In genomic region chr4:185196437-185196836, GRCh38 we compare ENCODE assay signal across 17 cellular contexts.
"Had no signal": no experiment of that assay in that cellular context is flagged by ENCODE, and none has a peak within 500 bp of the region (broad histone marks: within the 10 kb centered on the region; RNA-seq: fewer than 3 reads in every experiment).

No MANE protein-coding gene starts in this region.

- H3K36me3 ChIP-seq: right lobe of liver, thoracic aorta had no signal

- H3K27me3 Mint-ChIP-seq: naive thymus-derived CD4-positive, alpha-beta T cell; stimulated activated memory B cell treated with anti-CD40 and anti-IgM and Interleukin-4, amounts not matched to agents 10 μg/mL and 1 μg/mL and 100 μg/mL, for 72 hours; stimulated activated naive CD8-positive, alpha-beta T cell treated with anti-CD3 and anti-CD28 coated beads, Interleukin-15, Interleukin-2, amounts not matched to agents 100 ng/mL and 50 ng/mL, for 24 hours had no signal

- H3K9ac ChIP-seq: parathyroid adenoma had no signal

- H3K4me3 ChIP-seq: heart left ventricle, psoas muscle, right lobe of liver, thoracic aorta, transverse colon had no signal

- H3K9me3 Mint-ChIP-seq: naive thymus-derived CD4-positive, alpha-beta T cell; nephron progenitor cell; stimulated activated memory B cell treated with anti-CD40 and anti-IgM and Interleukin-4, amounts not matched to agents 10 μg/mL and 1 μg/mL and 100 μg/mL, for 72 hours; stimulated activated naive CD8-positive, alpha-beta T cell treated with anti-CD3 and anti-CD28 coated beads, Interleukin-15, Interleukin-2, amounts not matched to agents 100 ng/mL and 50 ng/mL, for 24 hours had no signal

- H3K27ac ChIP-seq: heart left ventricle, parathyroid adenoma, psoas muscle, right lobe of liver, transverse colon had no signal

- H3K79me2 ChIP-seq: parathyroid adenoma had no signal

- H2AFZ ChIP-seq: parathyroid adenoma had no signal

- H3K27me3 ChIP-seq: heart left ventricle, right lobe of liver, transverse colon had no signal

- H3K4me1 ChIP-seq: parathyroid adenoma, psoas muscle, transverse colon had no signal

- H3K27ac Mint-ChIP-seq: naive thymus-derived CD4-positive, alpha-beta T cell; nephron progenitor cell; stimulated activated memory B cell treated with anti-CD40 and anti-IgM and Interleukin-4, amounts not matched to agents 10 μg/mL and 1 μg/mL and 100 μg/mL, for 72 hours; stimulated activated naive CD8-positive, alpha-beta T cell treated with anti-CD3 and anti-CD28 coated beads, Interleukin-15, Interleukin-2, amounts not matched to agents 100 ng/mL and 50 ng/mL, for 24 hours had no signal

- DNase-seq: effector memory CD4-positive, alpha-beta T cell; heart left ventricle; hippocampal formation; mesendoderm; naive thymus-derived CD4-positive, alpha-beta T cell; nephron progenitor cell; psoas muscle; retina; right lobe of liver; stimulated activated CD4-positive, alpha-beta T cell treated with anti-CD3 and anti-CD28 coated beads, Interleukin-4, amount 100 ng/mL, for 1 hour; substantia nigra; transverse colon had no signal

- H3K4me3 Mint-ChIP-seq: naive thymus-derived CD4-positive, alpha-beta T cell; nephron progenitor cell; stimulated activated memory B cell treated with anti-CD40 and anti-IgM and Interleukin-4, amounts not matched to agents 10 μg/mL and 1 μg/mL and 100 μg/mL, for 72 hours; stimulated activated naive CD8-positive, alpha-beta T cell treated with anti-CD3 and anti-CD28 coated beads, Interleukin-15, Interleukin-2, amounts not matched to agents 100 ng/mL and 50 ng/mL, for 24 hours had no signal

- ATAC-seq: esophagus mucosa; heart left ventricle; naive thymus-derived CD4-positive, alpha-beta T cell; psoas muscle; right lobe of liver; stimulated activated memory B cell treated with anti-CD40 and anti-IgM and Interleukin-4, amounts not matched to agents 10 μg/mL and 1 μg/mL and 100 μg/mL, for 72 hours had no signal

- H3K9me3 ChIP-seq: heart left ventricle, psoas muscle, right lobe of liver, thoracic aorta, transverse colon had no signal
